ENCODE assay signal across 25 cellular contexts in the genomic region with DNA sequence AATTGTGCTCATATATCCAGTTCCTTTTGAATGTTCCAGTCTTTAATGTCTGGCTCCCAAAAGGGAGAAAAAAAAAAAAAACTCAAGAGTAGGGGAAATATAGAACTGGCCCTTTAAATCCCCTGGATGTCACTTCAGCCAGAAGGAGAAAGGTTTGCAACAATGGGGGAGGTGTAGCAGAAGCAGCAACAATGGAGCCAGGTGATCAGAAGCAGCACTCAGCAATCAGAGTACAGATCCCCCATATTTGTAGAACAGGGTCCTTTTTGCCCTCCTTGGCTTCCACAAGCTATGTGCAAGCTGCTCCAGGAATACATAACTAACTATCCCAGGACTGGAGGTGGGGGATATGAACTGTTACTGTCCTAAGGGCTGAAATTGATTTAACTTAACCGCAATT. TPM values are rescaled to one million over a fixed set of nuclear protein-coding genes. Genes with fewer than 3 reads are reported as not detected.
DNase-seq lines count a peak whose midpoint lies in the region; ATAC-seq and TF ChIP-seq lines count a peak whose summit lies in the region.
"Had no signal": no experiment of that assay in that cellular context is flagged by ENCODE, and none has a peak within 500 bp of the region (broad histone marks: within the 10 kb centered on the region; RNA-seq: fewer than 3 reads in every experiment).

No MANE protein-coding gene starts in this region.

- CTCF ChIA-PET in WTC11 (lab: Charles Lee), result no interaction called here
- CTCF ChIA-PET in Caco-2 (lab: Charles Lee), result no interaction called here

- no peaks in the 10 kb centered on the region for H3K4me1 ChIP-seq in Caco-2
- H3K4me1 ChIP-seq: pancreas, tibial nerve had no signal

- H3K27ac Mint-ChIP-seq in WTC11, result no peak overlapping the region
- peak overlapping the region; percentile 43 for H3K27ac Mint-ChIP-seq in progenitor cell of endocrine pancreas
- no peak overlapping the region for H3K27ac Mint-ChIP-seq in Caco-2 (ENCODE audit: unreplicated experiment)
- H3K27ac Mint-ChIP-seq: activated T-helper 1 cell treated with anti-CD3 and anti-CD28 coated beads, Interleukin-12 subunit alpha, Interleukin-12 subunit beta, Interleukin-2, Interleukin-4 antibody, amounts not matched to agents 30 ng/mL and 10 ng/mL and 1 ng/mL, durations not matched to agents 14 hours and 24 hours and 36 hours; CD4-positive, CD25-positive, alpha-beta regulatory T cell; natural killer cell had no signal

- no peaks in the 10 kb centered on the region for H3K27me3 ChIP-seq in Caco-2 (replicated peaks; ENCODE audit: control insufficient read depth, insufficient read depth, low read length)
- H3K27me3 ChIP-seq: pancreas, stomach, tibial nerve had no signal

- H3K27me3 Mint-ChIP-seq in WTC11 (ENCODE audit: low read depth) (no peaks in the 10 kb centered on the region), progenitor cell of endocrine pancreas (peaks cover 19% of the 10 kb centered on the region), Caco-2 (ENCODE audit: insufficient read depth, unreplicated experiment) (no peaks in the 10 kb centered on the region)

- no TSS peak for BruUV-seq in Caco-2 (replicated peaks; lab: Mats Ljungman, UMichigan)

- H3K9me3 ChIP-seq in Caco-2, result no peaks in the 10 kb centered on the region
- H3K9me3 ChIP-seq: pancreas, stomach, tibial nerve had no signal

- H3K4me3 Mint-ChIP-seq in WTC11 (peak overlapping the region; percentile 1; the same call in 1 of the 2 replicates), progenitor cell of endocrine pancreas (ENCODE audit: low read depth) (no peak overlapping the region), Caco-2 (ENCODE audit: unreplicated experiment) (no peak overlapping the region)
- H3K4me3 Mint-ChIP-seq: activated T-helper 1 cell treated with anti-CD3 and anti-CD28 coated beads, Interleukin-12 subunit alpha, Interleukin-12 subunit beta, Interleukin-2, Interleukin-4 antibody, amounts not matched to agents 30 ng/mL and 10 ng/mL and 1 ng/mL, durations not matched to agents 14 hours and 24 hours and 36 hours; CD4-positive, CD25-positive, alpha-beta regulatory T cell; natural killer cell had no signal

- H3K36me3 ChIP-seq in Caco-2 (ENCODE audit: control insufficient read depth, insufficient read depth, low read length), result no peaks in the 10 kb centered on the region
- H3K36me3 ChIP-seq: pancreas, stomach, tibial nerve, WERI-Rb-1 had no signal

- H3K36me3 Mint-ChIP-seq in WTC11, result no peaks in the 10 kb centered on the region
- no peaks in the 10 kb centered on the region for H3K36me3 Mint-ChIP-seq in progenitor cell of endocrine pancreas (ENCODE audit: insufficient read depth)
- H3K36me3 Mint-ChIP-seq in Caco-2 (ENCODE audit: insufficient read depth, unreplicated experiment), result no peaks in the 10 kb centered on the region
- H3K36me3 Mint-ChIP-seq: CD4-positive, CD25-positive, alpha-beta regulatory T cell; natural killer cell had no signal

- TF ChIP-seq CTCF in WTC11 (IDR thresholded peaks at IDR 0.05), result no peak
- TF ChIP-seq CTCF in progenitor cell of endocrine pancreas (IDR thresholded peaks at IDR 0.05; ENCODE audit: unreplicated experiment), result no peak
- TF ChIP-seq CTCF in Caco-2 (IDR thresholded peaks at IDR 0.05; ENCODE audit: insufficient read depth in 1 of 2, low read depth in 1 of 2, low read length in 1 of 2, severe bottlenecking in 1 of 2, unreplicated experiment in 1 of 2), result no peak

- H3K4me3 ChIP-seq in Caco-2 (ENCODE audit: low read depth, low read length), result no peak overlapping the region
- H3K4me3 ChIP-seq: pancreas, stomach, tibial nerve had no signal

- H3K9me3 Mint-ChIP-seq in WTC11 (no peaks in the 10 kb centered on the region), progenitor cell of endocrine pancreas (ENCODE audit: low read depth) (no peaks in the 10 kb centered on the region), Caco-2 (ENCODE audit: unreplicated experiment) (no peaks in the 10 kb centered on the region)
- H3K9me3 Mint-ChIP-seq: activated T-helper 1 cell treated with anti-CD3 and anti-CD28 coated beads, Interleukin-12 subunit alpha, Interleukin-12 subunit beta, Interleukin-2, Interleukin-4 antibody, amounts not matched to agents 30 ng/mL and 10 ng/mL and 1 ng/mL, durations not matched to agents 14 hours and 24 hours and 36 hours; natural killer cell had no signal

- ATAC-seq in WTC11 (peak; percentile 91), HG02642 (IDR thresholded peaks at IDR 0.05; ENCODE audit: poor library complexity, unreplicated experiment) (no peak)
- ATAC-seq: esophagus mucosa, natural killer cell, pancreas, sciatic nerve had no signal

- POLR2A ChIA-PET in WTC11 (lab: Charles Lee) (no interaction called here), Caco-2 (lab: Charles Lee) (no interaction called here)

- intact Hi-C loops in Caco-2 (cut with micrococcal nuclease; ENCODE audit: unreplicated experiment), result no loop called here

- DNase-seq in NCI-H1436 (lab: John Stamatoyannopoulos, UW) (peak; percentile 6), NCI-H1436 treated with DMSO at 0.1 percent for 48 hours (lab: John Stamatoyannopoulos, UW) (no peak), NCI-H2107 treated with DMSO at 0.1 percent for 48 hours (lab: John Stamatoyannopoulos, UW; ENCODE audit: unreplicated experiment) (peak; percentile 77), WTC11 (ENCODE audit: low spot score) (no peak), progenitor cell of endocrine pancreas (ENCODE audit: low spot score, unreplicated experiment) (no peak), pons (ENCODE audit: low spot score) (no peak), Caco-2 (no peak)
- DNase-seq: 8988T; activated CD4-positive, alpha-beta T cell treated with anti-CD3 and anti-CD28 coated beads, Interleukin-2, amount 50 U/mL, for 1 hour; activated naive CD4-positive, alpha-beta T cell treated with anti-CD3 and anti-CD28 coated beads, Interleukin-2, amount 50 U/mL, for 16 hours; amygdala; CD4-positive, CD25-positive, alpha-beta regulatory T cell; DMS 273 treated with DMSO at 0.1 percent for 48 hours; effector memory CD4-positive, alpha-beta T cell; midbrain; natural killer cell; NK-92 treated with Interleukin-12 subunit alpha and Interleukin-12 subunit beta, amount 100 ng/mL, for 24 hours; pancreas; stomach; WERI-Rb-1 had no signal

- H3K4me1 Mint-ChIP-seq in WTC11, result peaks cover 29% of the 10 kb centered on the region
- H3K4me1 Mint-ChIP-seq in progenitor cell of endocrine pancreas (ENCODE audit: low read depth), result peaks cover 21% of the 10 kb centered on the region
- no peaks in the 10 kb centered on the region for H3K4me1 Mint-ChIP-seq in Caco-2 (ENCODE audit: low read depth, unreplicated experiment)
- H3K4me1 Mint-ChIP-seq: CD4-positive, CD25-positive, alpha-beta regulatory T cell had no signal

TF ChIP-seq in WTC11, 78 proteins besides CTCF, POLR2A, EP300 and RAD21:
- TF ChIP-seq MYBL2 (CRISPR knock-in tag; IDR thresholded peaks at IDR 0.05) (no peak), TCF7 (CRISPR knock-in tag; IDR thresholded peaks at IDR 0.05; ENCODE audit: low read depth) (no peak), RELA (CRISPR knock-in tag; IDR thresholded peaks at IDR 0.05; ENCODE audit: borderline replicate concordance) (no peak), EMX1 (CRISPR knock-in tag; IDR thresholded peaks at IDR 0.05) (no peak), OVOL2 (CRISPR knock-in tag; IDR thresholded peaks at IDR 0.05; ENCODE audit: borderline replicate concordance) (no peak), ZNF416 (CRISPR knock-in tag; IDR thresholded peaks at IDR 0.05) (no peak), E2F1 (CRISPR knock-in tag; IDR thresholded peaks at IDR 0.05) (no peak), IRF2 (CRISPR knock-in tag; IDR thresholded peaks at IDR 0.05; ENCODE audit: borderline replicate concordance, low read depth) (no peak), MXD4 (CRISPR knock-in tag; IDR thresholded peaks at IDR 0.05; ENCODE audit: borderline replicate concordance) (no peak)
- TF ChIP-seq, protein P1, sequence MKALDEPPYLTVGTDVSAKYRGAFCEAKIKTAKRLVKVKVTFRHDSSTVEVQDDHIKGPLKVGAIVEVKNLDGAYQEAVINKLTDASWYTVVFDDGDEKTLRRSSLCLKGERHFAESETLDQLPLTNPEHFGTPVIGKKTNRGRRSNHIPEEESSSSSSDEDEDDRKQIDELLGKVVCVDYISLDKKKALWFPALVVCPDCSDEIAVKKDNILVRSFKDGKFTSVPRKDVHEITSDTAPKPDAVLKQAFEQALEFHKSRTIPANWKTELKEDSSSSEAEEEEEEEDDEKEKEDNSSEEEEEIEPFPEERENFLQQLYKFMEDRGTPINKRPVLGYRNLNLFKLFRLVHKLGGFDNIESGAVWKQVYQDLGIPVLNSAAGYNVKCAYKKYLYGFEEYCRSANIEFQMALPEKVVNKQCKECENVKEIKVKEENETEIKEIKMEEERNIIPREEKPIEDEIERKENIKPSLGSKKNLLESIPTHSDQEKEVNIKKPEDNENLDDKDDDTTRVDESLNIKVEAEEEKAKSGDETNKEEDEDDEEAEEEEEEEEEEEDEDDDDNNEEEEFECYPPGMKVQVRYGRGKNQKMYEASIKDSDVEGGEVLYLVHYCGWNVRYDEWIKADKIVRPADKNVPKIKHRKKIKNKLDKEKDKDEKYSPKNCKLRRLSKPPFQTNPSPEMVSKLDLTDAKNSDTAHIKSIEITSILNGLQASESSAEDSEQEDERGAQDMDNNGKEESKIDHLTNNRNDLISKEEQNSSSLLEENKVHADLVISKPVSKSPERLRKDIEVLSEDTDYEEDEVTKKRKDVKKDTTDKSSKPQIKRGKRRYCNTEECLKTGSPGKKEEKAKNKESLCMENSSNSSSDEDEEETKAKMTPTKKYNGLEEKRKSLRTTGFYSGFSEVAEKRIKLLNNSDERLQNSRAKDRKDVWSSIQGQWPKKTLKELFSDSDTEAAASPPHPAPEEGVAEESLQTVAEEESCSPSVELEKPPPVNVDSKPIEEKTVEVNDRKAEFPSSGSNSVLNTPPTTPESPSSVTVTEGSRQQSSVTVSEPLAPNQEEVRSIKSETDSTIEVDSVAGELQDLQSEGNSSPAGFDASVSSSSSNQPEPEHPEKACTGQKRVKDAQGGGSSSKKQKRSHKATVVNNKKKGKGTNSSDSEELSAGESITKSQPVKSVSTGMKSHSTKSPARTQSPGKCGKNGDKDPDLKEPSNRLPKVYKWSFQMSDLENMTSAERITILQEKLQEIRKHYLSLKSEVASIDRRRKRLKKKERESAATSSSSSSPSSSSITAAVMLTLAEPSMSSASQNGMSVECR (CRISPR knock-in tag; IDR thresholded peaks at IDR 0.05; ENCODE audit: borderline replicate concordance), result no peak

RNA-seq across cellular contexts. Expression of gene ZNF397, which starts 25.8 kb away (rescaled TPM):
- total RNA-seq in WTC11 (2021), result 39.6 to 44.0 TPM (median 42.3 TPM) in 3 replicates
- total RNA-seq in progenitor cell of endocrine pancreas, result 41.2 and 43.6 TPM in 2 replicates
- total RNA-seq in Caco-2 (2022), result 4.9 and 6.0 TPM in 2 replicates

Comparison
In these comparisons a context has a peak if more than half of its experiments do, and no peak if none do; other contexts are left out.
1. DNase-seq: peak in NCI-H1436 (single experiment) and NCI-H2107 treated with DMSO at 0.1 percent for 48 hours (single experiment); none in NCI-H1436 treated with DMSO at 0.1 percent for 48 hours (single experiment), WTC11 (single experiment), progenitor cell of endocrine pancreas (single experiment), pons (single experiment) and Caco-2 (0 of 2).